ENCODE assay signal across 18 cellular contexts in genomic region chr20:9945406-9945805, GRCh38.
DNase-seq lines count a peak whose midpoint lies in the region; ATAC-seq, FAIRE-seq and TF ChIP-seq lines count a peak whose summit lies in the region.
"Had no signal": no experiment of that assay in that cellular context is flagged by ENCODE, and none has a peak within 500 bp of the region (broad histone marks: within the 10 kb centered on the region; RNA-seq: fewer than 3 reads in every experiment).

No MANE protein-coding gene starts in this region.

- no peaks in the 10 kb centered on the region for H3K4me1 Mint-ChIP-seq in MCF 10A (ENCODE audit: insufficient read depth, unreplicated experiment)
- H3K4me1 Mint-ChIP-seq: memory B cell; stimulated activated naive B cell treated with anti-CD40 and anti-IgM and Interleukin-4, amounts not matched to agents 10 μg/mL and 1 μg/mL and 100 μg/mL, for 72 hours had no signal

- no peaks in the 10 kb centered on the region for H3K27me3 Mint-ChIP-seq in MCF 10A (ENCODE audit: insufficient read depth, unreplicated experiment)
- H3K27me3 Mint-ChIP-seq: memory B cell, type B pancreatic cell had no signal

- intact Hi-C loops in MCF 10A (cut with micrococcal nuclease) (no loop called here), breast epithelium (cut with DNase I; ENCODE audit: low total_unique reads) (no loop called here)

- H3K27me3 ChIP-seq in breast epithelium (no peaks in the 10 kb centered on the region), WERI-Rb-1 (ENCODE audit: insufficient read depth, low read depth, severe bottlenecking) (no peaks in the 10 kb centered on the region), foreskin keratinocyte (no peaks in the 10 kb centered on the region), small intestine (ENCODE audit: control insufficient read depth in 2 of 2, insufficient read depth in 2 of 2, low read length in 2 of 2) (no peaks in the 10 kb centered on the region), BE2C (peaks cover 17% of the 10 kb centered on the region)

- no peak for TF ChIP-seq POLR2A in breast epithelium (IDR thresholded peaks at IDR 0.05)

- TF ChIP-seq CTCF in MCF 10A (IDR thresholded peaks at IDR 0.05; ENCODE audit: unreplicated experiment): no peak
- no peak for TF ChIP-seq CTCF in breast epithelium (IDR thresholded peaks at IDR 0.05)
- no peak for TF ChIP-seq CTCF in WERI-Rb-1 (IDR thresholded peaks at IDR 0.05; ENCODE audit: low read depth, low read length)
- no peak for TF ChIP-seq CTCF in foreskin keratinocyte (conservative IDR thresholded peaks at IDR 0.05)
- no peak for TF ChIP-seq CTCF in BE2C (IDR thresholded peaks at IDR 0.05; ENCODE audit: low read depth, low read length)

- BruUV-seq in MCF 10A (replicated peaks; lab: Mats Ljungman, UMichigan): no TSS peak

- no peak for FAIRE-seq in small intestine (lab: Jason Lieb, UNC)
- FAIRE-seq: frontal cortex had no signal

- no peaks in the 10 kb centered on the region for H3K9me3 Mint-ChIP-seq in MCF 10A (ENCODE audit: unreplicated experiment)
- H3K9me3 Mint-ChIP-seq: memory B cell; stimulated activated naive B cell treated with anti-CD40 and anti-IgM and Interleukin-4, amounts not matched to agents 10 μg/mL and 1 μg/mL and 100 μg/mL, for 72 hours; T-helper 2 cell treated with Interferon-gamma antibody and Interleukin-4, amounts not matched to agents 5 μg/mL and 100 μg/mL, for 36 hours had no signal

- H3K36me3 Mint-ChIP-seq in MCF 10A (ENCODE audit: insufficient read depth, unreplicated experiment): no peaks in the 10 kb centered on the region
- H3K36me3 Mint-ChIP-seq: memory B cell; stimulated activated naive B cell treated with anti-CD40 and anti-IgM and Interleukin-4, amounts not matched to agents 10 μg/mL and 1 μg/mL and 100 μg/mL, for 72 hours; type B pancreatic cell had no signal

- no peak overlapping the region for H3K27ac Mint-ChIP-seq in MCF 10A (ENCODE audit: low read depth, unreplicated experiment)
- H3K27ac Mint-ChIP-seq: memory B cell; stimulated activated naive B cell treated with anti-CD40 and anti-IgM and Interleukin-4, amounts not matched to agents 10 μg/mL and 1 μg/mL and 100 μg/mL, for 72 hours; T-helper 2 cell treated with Interferon-gamma antibody and Interleukin-4, amounts not matched to agents 5 μg/mL and 100 μg/mL, for 36 hours; type B pancreatic cell had no signal

- H3K27ac ChIP-seq in breast epithelium (no peak overlapping the region), WERI-Rb-1 (no peak overlapping the region), foreskin keratinocyte (no peak overlapping the region), small intestine (ENCODE audit: low read depth in 1 of 2, low read length in 1 of 2) (no peak overlapping the region)
- H3K27ac ChIP-seq: skin epidermis had no signal

- DNase-seq in MCF 10A (ENCODE audit: unreplicated experiment): peak; percentile 43
- no peak for DNase-seq in breast epithelium (ENCODE audit: low spot score in 2 of 2)
- peak; percentile 13 for DNase-seq in WERI-Rb-1
- peak in 1 of 2 donors; percentile 55 for DNase-seq in foreskin keratinocyte
- DNase-seq in small intestine: peak; percentile 16
- no peak for DNase-seq in dermis blood vessel endothelial cell
- no peak for DNase-seq in NCI-H2196 treated with DMSO at 0.1 percent for 48 hours (lab: John Stamatoyannopoulos, UW; ENCODE audit: unreplicated experiment)
- no peak for DNase-seq in BE2C
- DNase-seq: 8988T; activated CD8-positive, alpha-beta memory T cell treated with anti-CD3 and anti-CD28 coated beads, Interleukin-2, amount 50 U/mL, for 4 hours; GOT3; NCI-H82; stimulated activated naive B cell treated with anti-CD40 and anti-IgM and Interleukin-4, amounts not matched to agents 10 μg/mL and 1 μg/mL and 100 μg/mL, for 72 hours had no signal

- H3K4me3 Mint-ChIP-seq in MCF 10A (ENCODE audit: unreplicated experiment): no peak overlapping the region
- H3K4me3 Mint-ChIP-seq: memory B cell; stimulated activated naive B cell treated with anti-CD40 and anti-IgM and Interleukin-4, amounts not matched to agents 10 μg/mL and 1 μg/mL and 100 μg/mL, for 72 hours; T-helper 2 cell treated with Interferon-gamma antibody and Interleukin-4, amounts not matched to agents 5 μg/mL and 100 μg/mL, for 36 hours; type B pancreatic cell had no signal

- no peaks in the 10 kb centered on the region for H3K9me3 ChIP-seq in breast epithelium
- H3K9me3 ChIP-seq in WERI-Rb-1 (ENCODE audit: severe bottlenecking): no peaks in the 10 kb centered on the region
- H3K9me3 ChIP-seq in small intestine (ENCODE audit: control insufficient read depth, low read depth): no peaks in the 10 kb centered on the region
- H3K9me3 ChIP-seq in BE2C: no peaks in the 10 kb centered on the region

- CTCF ChIA-PET in MCF 10A (lab: Yijun Ruan, JAX): interaction anchor here (0.6 to 2.6 kb wide), 6 partner anchors 17 to 1598 kb away, joined by 3 to 14 read pairs (median 4); no protein-coding TSS in a partner anchor

- WGBS in small intestine, 3 donors: 10 to 32% (median 26%) methylated on average over 1 of the region's 1 CpG

- peak; percentile 98 for ATAC-seq in foreskin keratinocyte
- ATAC-seq: stimulated activated naive B cell treated with anti-CD40 and anti-IgM and Interleukin-4, amounts not matched to agents 10 μg/mL and 1 μg/mL and 100 μg/mL, for 72 hours had no signal

- H3K4me1 ChIP-seq in breast epithelium: no peaks in the 10 kb centered on the region
- H3K4me1 ChIP-seq in foreskin keratinocyte: peaks cover 4% of the 10 kb centered on the region
- H3K4me1 ChIP-seq in small intestine (ENCODE audit: control insufficient read depth in 2 of 2, insufficient read depth in 1 of 2, low read depth in 1 of 2, low read length in 1 of 2): no peaks in the 10 kb centered on the region
- H3K4me1 ChIP-seq in BE2C: no peaks in the 10 kb centered on the region

- H3K36me3 ChIP-seq in breast epithelium (no peaks in the 10 kb centered on the region), WERI-Rb-1 (no peaks in the 10 kb centered on the region), small intestine (ENCODE audit: control insufficient read depth in 2 of 2, insufficient read depth in 2 of 2, low read length in 2 of 2) (no peaks in the 10 kb centered on the region), BE2C (no peaks in the 10 kb centered on the region)

- no peak overlapping the region for H3K4me3 ChIP-seq in breast epithelium
- H3K4me3 ChIP-seq in WERI-Rb-1 (ENCODE audit: low read depth, low read length): no peak overlapping the region
- H3K4me3 ChIP-seq in small intestine (ENCODE audit: low read depth in 1 of 2, low read length in 2 of 2): no peak overlapping the region
- no peak overlapping the region for H3K4me3 ChIP-seq in BE2C (ENCODE audit: low read depth, low read length)
- H3K4me3 ChIP-seq: skin epidermis had no signal

- POLR2A ChIA-PET in MCF 10A (lab: Yijun Ruan, JAX): no interaction called here

Comparison
In these comparisons a context has a peak if more than half of its experiments do, and no peak if none do; other contexts are left out.
1. DNase-seq: peak in MCF 10A (single experiment), WERI-Rb-1 (single experiment) and small intestine (single experiment); none in breast epithelium (0 of 2), dermis blood vessel endothelial cell (single experiment), NCI-H2196 treated with DMSO at 0.1 percent for 48 hours (single experiment) and BE2C (single experiment).